8 cellular contexts compared by ENCODE assay signal in genomic region chr3:130699765-130700164, GRCh38. TPM values are rescaled to one million over a fixed set of nuclear protein-coding genes. Genes with fewer than 3 reads are reported as not detected.
A peak's percentile ranks its signal among the peaks of the same experiment; 100 is the strongest.
DNase-seq lines count a peak whose midpoint lies in the region; ATAC-seq, FAIRE-seq and TF ChIP-seq lines count a peak whose summit lies in the region.

No MANE protein-coding gene starts in this region.

- H3K36me3 ChIP-seq in esophagus squamous epithelium: peaks cover 0 to 79% (median 9%) of the 10 kb centered on the region in 3 donors

- TF ChIP-seq POLR2A in esophagus squamous epithelium (IDR thresholded peaks at IDR 0.05) (no peak), GM12892 (IDR thresholded peaks at IDR 0.05; ENCODE audit: low read depth, low read length) (no peak)

- H3K27me3 ChIP-seq in esophagus squamous epithelium: no peaks in the 10 kb centered on the region

- DNase-seq in AG09319 (ENCODE audit: extremely low read depth, low read depth) (no peak), NCI-H524 treated with DMSO at 0.1 percent for 48 hours (lab: John Stamatoyannopoulos, UW) (peak; percentile 6), esophagus squamous epithelium (lab: John Stamatoyannopoulos, UW) (no peak), pons (ENCODE audit: low spot score) (no peak), GM12892 (ENCODE audit: insufficient read length) (no peak)
- no peak for DNase-seq in activated CD4-positive, alpha-beta T cell treated with anti-CD3 and anti-CD28 coated beads, Interleukin-2, amount 50 U/mL, for 1 hour

- intact Hi-C loops in esophagus squamous epithelium (cut with DNase I): no loop called here

- H3K4me3 ChIP-seq in esophagus squamous epithelium: no peak overlapping the region

- no peak overlapping the region for H3K27ac ChIP-seq in esophagus squamous epithelium

- ATAC-seq in HG03432 (IDR thresholded peaks at IDR 0.05; ENCODE audit: unreplicated experiment): no peak

- TF ChIP-seq CTCF in AG09319 (IDR thresholded peaks at IDR 0.05; ENCODE audit: low read depth, low read length): peak; percentile 34
- peak; percentile 53; the same call in 2 of the 3 replicates for TF ChIP-seq CTCF in GM12872 (IDR thresholded peaks at IDR 0.05; ENCODE audit: insufficient read depth, low read depth, low read length)
- TF ChIP-seq CTCF in esophagus squamous epithelium (IDR thresholded peaks at IDR 0.05): peak in 4 of 6 experiments; percentile 17 to 57 (median 34)

- no peaks in the 10 kb centered on the region for H3K4me1 ChIP-seq in esophagus squamous epithelium

- no peaks in the 10 kb centered on the region for H3K9me3 ChIP-seq in esophagus squamous epithelium

- no peak for FAIRE-seq in GM12892 (lab: Jason Lieb, UNC)

RNA-seq across cellular contexts. Expression of gene PIK3R4, which starts 46.9 kb away (rescaled TPM):
- total RNA-seq in esophagus squamous epithelium: 10 to 100 TPM; 15.4 to 27.3 (median 24.0) TPM
- 15.0 TPM for polyA plus RNA-seq in GM12892 (2012; ENCODE audit: missing spikeins)
